Comparison of ENCODE assay signal across 1 cellular context in the genomic region with DNA sequence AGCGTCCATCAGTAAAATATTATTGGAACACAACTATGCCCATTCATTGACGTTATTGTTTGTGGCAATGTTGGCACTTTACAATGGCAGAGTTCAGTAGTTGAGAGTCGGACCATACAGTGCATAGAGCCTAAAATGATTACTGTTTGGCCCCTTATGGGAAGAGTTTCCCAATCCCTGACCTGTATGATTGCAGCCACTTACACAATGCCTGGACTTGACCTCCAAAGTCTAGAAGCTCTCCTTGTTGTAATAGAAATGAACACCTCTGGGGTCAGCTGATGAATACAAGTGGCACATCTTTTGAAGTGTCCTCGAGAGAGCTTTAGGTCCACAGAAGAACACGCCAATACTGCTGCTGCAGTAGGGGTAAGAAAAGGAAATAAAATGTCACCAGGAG.
TF ChIP-seq lines count a peak whose summit lies in the region.

No MANE protein-coding gene starts in this region.

TF ChIP-seq in HepG2, 621 proteins besides CTCF, POLR2A, EP300 and RAD21 (continued from another document and continues in another):
- TF ChIP-seq AHDC1 (CRISPR knock-in tag; IDR thresholded peaks at IDR 0.05; ENCODE audit: borderline replicate concordance) (peak; percentile 44; the same call in 1 of the 2 replicates), NFKBIZ (CRISPR knock-in tag; IDR thresholded peaks at IDR 0.05) (no peak), ZNF709 (CRISPR knock-in tag; IDR thresholded peaks at IDR 0.05) (no peak), RARA (CRISPR knock-in tag; IDR thresholded peaks at IDR 0.05) (peak; percentile 79), TOPORS (CRISPR knock-in tag; IDR thresholded peaks at IDR 0.05) (no peak), GLI4 (CRISPR knock-in tag; IDR thresholded peaks at IDR 0.05; ENCODE audit: borderline replicate concordance) (no peak), SKIL (CRISPR knock-in tag; IDR thresholded peaks at IDR 0.05; ENCODE audit: borderline replicate concordance) (no peak), JUNB (CRISPR knock-in tag; IDR thresholded peaks at IDR 0.05; ENCODE audit: borderline replicate concordance) (no peak), ZBTB14 (CRISPR knock-in tag; IDR thresholded peaks at IDR 0.05) (no peak), U2AF1 (optimal IDR thresholded peaks at IDR 0.05; ENCODE audit: low read depth, low read length) (no peak), RORA (CRISPR knock-in tag; IDR thresholded peaks at IDR 0.05) (no peak), RFX1 (IDR thresholded peaks at IDR 0.05) (no peak), ZNF567 (CRISPR knock-in tag; IDR thresholded peaks at IDR 0.05; ENCODE audit: borderline replicate concordance) (no peak), CCDC6 (CRISPR knock-in tag; IDR thresholded peaks at IDR 0.05) (no peak), KAT2B (IDR thresholded peaks at IDR 0.05; ENCODE audit: borderline replicate concordance, low read depth, low read length) (no peak), TCF7 (IDR thresholded peaks at IDR 0.05; ENCODE audit: low read depth) (0 out of 2 replicates have a peak, but pooled peaks have one; percentile 28), KMT2A (CRISPR knock-in tag; IDR thresholded peaks at IDR 0.05) (no peak), TFDP2 (CRISPR knock-in tag; IDR thresholded peaks at IDR 0.05) (no peak), ZNF782 (CRISPR knock-in tag; IDR thresholded peaks at IDR 0.05; ENCODE audit: borderline replicate concordance) (no peak), IKZF4 (CRISPR knock-in tag; IDR thresholded peaks at IDR 0.05; ENCODE audit: borderline replicate concordance, low read depth, not compliant biosample characterization) (no peak), DMAP1 (CRISPR knock-in tag; IDR thresholded peaks at IDR 0.05) (no peak), KIAA2018 (CRISPR knock-in tag; IDR thresholded peaks at IDR 0.05; ENCODE audit: borderline replicate concordance) (no peak), FIP1L1 (IDR thresholded peaks at IDR 0.05; ENCODE audit: borderline replicate concordance, insufficient read depth, low read depth, low read length) (no peak), SOX5 (CRISPR knock-in tag; IDR thresholded peaks at IDR 0.05; ENCODE audit: borderline replicate concordance) (peak; percentile 57; the same call in 1 of the 2 replicates), FOXJ3 (CRISPR knock-in tag; IDR thresholded peaks at IDR 0.05; ENCODE audit: borderline replicate concordance) (peak; percentile 10; the same call in 1 of the 2 replicates), ZNF205 (CRISPR knock-in tag; IDR thresholded peaks at IDR 0.05) (no peak), ZNF337 (CRISPR knock-in tag; IDR thresholded peaks at IDR 0.05; ENCODE audit: borderline replicate concordance, low read depth) (no peak), YEATS2 (CRISPR knock-in tag; IDR thresholded peaks at IDR 0.05; ENCODE audit: borderline replicate concordance) (no peak), HIVEP1 (CRISPR knock-in tag; IDR thresholded peaks at IDR 0.05) (no peak), NR2F6 (IDR thresholded peaks at IDR 0.05) (peak; percentile 83), NR2F6 (CRISPR knock-in tag; IDR thresholded peaks at IDR 0.05) (peak; percentile 53), PHF21A (CRISPR knock-in tag; IDR thresholded peaks at IDR 0.05) (no peak), SYNCRIP (IDR thresholded peaks at IDR 0.05; ENCODE audit: insufficient read depth, low read depth, low read length) (no peak), NR2C2 (CRISPR knock-in tag; IDR thresholded peaks at IDR 0.05; ENCODE audit: borderline replicate concordance) (peak; percentile 84), IKZF1 (IDR thresholded peaks at IDR 0.05) (no peak), ZNF329 (CRISPR knock-in tag; IDR thresholded peaks at IDR 0.05; ENCODE audit: low read depth) (no peak), DPF2 (CRISPR knock-in tag; IDR thresholded peaks at IDR 0.05; ENCODE audit: borderline replicate concordance, low read depth) (no peak), PRDM4 (CRISPR knock-in tag; IDR thresholded peaks at IDR 0.05; ENCODE audit: borderline replicate concordance) (no peak)
- TF ChIP-seq, protein P1, sequence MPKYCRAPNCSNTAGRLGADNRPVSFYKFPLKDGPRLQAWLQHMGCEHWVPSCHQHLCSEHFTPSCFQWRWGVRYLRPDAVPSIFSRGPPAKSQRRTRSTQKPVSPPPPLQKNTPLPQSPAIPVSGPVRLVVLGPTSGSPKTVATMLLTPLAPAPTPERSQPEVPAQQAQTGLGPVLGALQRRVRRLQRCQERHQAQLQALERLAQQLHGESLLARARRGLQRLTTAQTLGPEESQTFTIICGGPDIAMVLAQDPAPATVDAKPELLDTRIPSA (CRISPR knock-in tag; IDR thresholded peaks at IDR 0.05; ENCODE audit: borderline replicate concordance) = no peak
